In genomic region chr22:35170716-35171697, GRCh38 we compare ENCODE assay signal across 17 cellular contexts.
"Had no signal": no experiment of that assay in that cellular context is flagged by ENCODE, and none has a peak within 500 bp of the region (broad histone marks: within the 10 kb centered on the region; RNA-seq: fewer than 3 reads in every experiment).

No MANE protein-coding gene starts in this region.

- H3K36me3 ChIP-seq: brain microvascular endothelial cell, left lung, tibial artery, vagina had no signal

- H3K4me3 Mint-ChIP-seq: activated B cell treated with CpG ODN at 0.5 μM for 24 hours; central memory CD8-positive, alpha-beta T cell; natural killer cell treated with Interleukin-12 subunit alpha and Interleukin-12 subunit beta and Interleukin-15 and Interleukin-18, amount 100 ng/mL, for 72 hours; stimulated activated memory B cell treated with anti-CD40 and anti-IgM and Interleukin-4, amounts not matched to agents 10 μg/mL and 1 μg/mL and 100 μg/mL, for 72 hours had no signal

- H3K9me3 ChIP-seq: left lung, vagina had no signal

- H3K9me3 Mint-ChIP-seq: activated B cell treated with CpG ODN at 0.5 μM for 24 hours; central memory CD8-positive, alpha-beta T cell; natural killer cell treated with Interleukin-12 subunit alpha and Interleukin-12 subunit beta and Interleukin-15 and Interleukin-18, amount 100 ng/mL, for 72 hours had no signal

- H3K27ac Mint-ChIP-seq: activated B cell treated with CpG ODN at 0.5 μM for 24 hours; natural killer cell treated with Interleukin-12 subunit alpha and Interleukin-12 subunit beta and Interleukin-15 and Interleukin-18, amount 100 ng/mL, for 72 hours; stimulated activated memory B cell treated with anti-CD40 and anti-IgM and Interleukin-4, amounts not matched to agents 10 μg/mL and 1 μg/mL and 100 μg/mL, for 72 hours had no signal

- H3K27ac ChIP-seq: brain microvascular endothelial cell, hepatocyte, left lung, tibial artery, vagina had no signal

- DNase-seq: activated B cell treated with CpG ODN at 0.5 μM for 24 hours; activated CD4-positive, alpha-beta T cell treated with anti-CD3 and anti-CD28 coated beads, Interleukin-2, amount 50 U/mL, for 1 hour; activated CD8-positive, alpha-beta memory T cell treated with anti-CD3 and anti-CD28 coated beads for 24 hours; activated naive CD4-positive, alpha-beta T cell; anterior cingulate cortex; brain microvascular endothelial cell; effector CD8-positive, alpha-beta T cell; left lung; mesenchymal stem cell; nucleus accumbens; T-helper 2 cell; tibial artery had no signal

- ATAC-seq: left lung; natural killer cell treated with Interleukin-12 subunit alpha and Interleukin-12 subunit beta and Interleukin-15 and Interleukin-18, amount 100 ng/mL, for 72 hours; stimulated activated memory B cell treated with anti-CD40 and anti-IgM and Interleukin-4, amounts not matched to agents 10 μg/mL and 1 μg/mL and 100 μg/mL, for 72 hours had no signal

- H3K27me3 ChIP-seq: brain microvascular endothelial cell, vagina had no signal

- H3K36me3 Mint-ChIP-seq: natural killer cell treated with Interleukin-12 subunit alpha and Interleukin-12 subunit beta and Interleukin-15 and Interleukin-18, amount 100 ng/mL, for 72 hours; stimulated activated memory B cell treated with anti-CD40 and anti-IgM and Interleukin-4, amounts not matched to agents 10 μg/mL and 1 μg/mL and 100 μg/mL, for 72 hours had no signal

- H3K4me1 ChIP-seq: left lung, tibial artery, vagina had no signal

- H3K4me1 Mint-ChIP-seq: activated B cell treated with CpG ODN at 0.5 μM for 24 hours; central memory CD8-positive, alpha-beta T cell; stimulated activated memory B cell treated with anti-CD40 and anti-IgM and Interleukin-4, amounts not matched to agents 10 μg/mL and 1 μg/mL and 100 μg/mL, for 72 hours had no signal

- H3K4me3 ChIP-seq: hepatocyte, left lung, tibial artery, vagina had no signal
